Comparison of ENCODE assay signal across 31 cellular contexts in genomic region chr1:201639391-201639790, GRCh38.
DNase-seq lines count a peak whose midpoint lies in the region; ATAC-seq and TF ChIP-seq lines count a peak whose summit lies in the region.
"Had no signal": no experiment of that assay in that cellular context is flagged by ENCODE, and none has a peak within 500 bp of the region (broad histone marks: within the 10 kb centered on the region; RNA-seq: fewer than 3 reads in every experiment).

No MANE protein-coding gene starts in this region.

- H3K9me3 ChIP-seq in esophagus muscularis mucosa (no peaks in the 10 kb centered on the region), heart right ventricle (no peaks in the 10 kb centered on the region), osteoblast (ENCODE audit: low read depth, low read length) (no peaks in the 10 kb centered on the region), vagina (no peaks in the 10 kb centered on the region)
- H3K9me3 ChIP-seq: Peyer's patch had no signal

- CTCF ChIA-PET in activated CD4-positive, alpha-beta memory T cell treated with anti-CD3 and anti-CD28 coated beads for 36 hours (lab: Charles Lee) = no interaction called here

- peak overlapping the region in 3 of 4 donors; percentile 45 to 62 (median 52) for H3K27ac ChIP-seq in esophagus muscularis mucosa (replicated peaks in 1 of 4)
- peak overlapping the region in 9 of 10 donors; percentile 50 to 80 (median 71) for H3K27ac ChIP-seq in heart right ventricle
- H3K27ac ChIP-seq in osteoblast (ENCODE audit: low read depth, low read length) = peak overlapping the region; percentile 19
- peak overlapping the region; percentile 66 for H3K27ac ChIP-seq in vagina
- peak overlapping the region in 1 of 2 donors; percentile 38 for H3K27ac ChIP-seq in coronary artery
- H3K27ac ChIP-seq: BLaER1 treated with 17β-estradiol and CSF1 and Interleukin-3, amounts not matched to agents 10 nM and 100 nM; foreskin keratinocyte; hepatocyte; parathyroid adenoma; WERI-Rb-1 had no signal

- H3K36me3 ChIP-seq in esophagus muscularis mucosa (peaks cover 0 to 11% (median 3%) of the 10 kb centered on the region in 4 donors), heart right ventricle (peaks cover 0 to 20% (median 0%) of the 10 kb centered on the region in 9 donors), osteoblast (ENCODE audit: insufficient read depth, low read length) (peaks cover 54% of the 10 kb centered on the region), vagina (no peaks in the 10 kb centered on the region)
- H3K36me3 ChIP-seq: Peyer's patch, WERI-Rb-1 had no signal

- ATAC-seq in heart right ventricle = peak; percentile 3 to 46 (median 30)
- ATAC-seq: activated naive CD4-positive, alpha-beta T cell treated with anti-CD3 and anti-CD28 coated beads, Interleukin-2, amount 50 U/mL, for 72 hours; effector memory CD8-positive, alpha-beta T cell; foreskin keratinocyte; left colon had no signal

- no peak overlapping the region for H2AFZ ChIP-seq in osteoblast (ENCODE audit: low read length)
- H2AFZ ChIP-seq: GM23248, hepatocyte, parathyroid adenoma had no signal

- peaks cover 1% of the 10 kb centered on the region for H3K27me3 Mint-ChIP-seq in activated CD4-positive, alpha-beta memory T cell treated with anti-CD3 and anti-CD28 coated beads for 36 hours

- TF ChIP-seq EP300 in esophagus muscularis mucosa (IDR thresholded peaks at IDR 0.05) = no peak

- TF ChIP-seq CTCF in esophagus muscularis mucosa (IDR thresholded peaks at IDR 0.05) (no peak), heart right ventricle (IDR thresholded peaks at IDR 0.05) (no peak), osteoblast (IDR thresholded peaks at IDR 0.05; ENCODE audit: extremely low read depth, low read depth, low read length) (no peak), vagina (IDR thresholded peaks at IDR 0.05) (no peak), coronary artery (IDR thresholded peaks at IDR 0.05) (no peak)

- intact Hi-C loops in esophagus muscularis mucosa (cut with DNase I) (no loop called here), heart right ventricle (cut with DNase I) (loop anchor here in 2 of 10 donors (10.0 kb wide), 1 partner anchor 65 kb away; no protein-coding TSS in a partner anchor), vagina (cut with DNase I) (no loop called here)
- intact Hi-C loops in activated CD4-positive, alpha-beta memory T cell treated with anti-CD3 and anti-CD28 coated beads for 36 hours (cut with micrococcal nuclease) = no loop called here

- H3K4me3 ChIP-seq in esophagus muscularis mucosa = no peak overlapping the region
- no peak overlapping the region for H3K4me3 ChIP-seq in heart right ventricle
- H3K4me3 ChIP-seq in osteoblast (ENCODE audit: insufficient read depth, low read length) = no peak overlapping the region
- no peak overlapping the region for H3K4me3 ChIP-seq in vagina
- no peak overlapping the region for H3K4me3 ChIP-seq in coronary artery
- H3K4me3 ChIP-seq: BLaER1 treated with 17β-estradiol and CSF1 and Interleukin-3, amounts not matched to agents 10 nM and 100 nM; GM23248; hepatocyte; Peyer's patch had no signal

- no peaks in the 10 kb centered on the region for H3K9me3 Mint-ChIP-seq in activated CD4-positive, alpha-beta memory T cell treated with anti-CD3 and anti-CD28 coated beads for 36 hours
- H3K9me3 Mint-ChIP-seq: activated naive CD4-positive, alpha-beta T cell treated with anti-CD3 and anti-CD28 coated beads, Interleukin-2, amount 50 U/mL, for 72 hours; effector memory CD8-positive, alpha-beta T cell; neural crest cell had no signal

- H3K4me1 ChIP-seq in esophagus muscularis mucosa (peaks cover 26 to 43% (median 35%) of the 10 kb centered on the region in 4 donors), heart right ventricle (peaks cover 28 to 79% (median 57%) of the 10 kb centered on the region in 9 donors), osteoblast (ENCODE audit: insufficient read depth, low read length) (peaks cover 31% of the 10 kb centered on the region), vagina (peaks cover 26% of the 10 kb centered on the region)
- H3K4me1 ChIP-seq: foreskin keratinocyte, parathyroid adenoma, Peyer's patch had no signal

- H3K27ac Mint-ChIP-seq in activated CD4-positive, alpha-beta memory T cell treated with anti-CD3 and anti-CD28 coated beads for 36 hours = no peak overlapping the region
- H3K27ac Mint-ChIP-seq: effector memory CD8-positive, alpha-beta T cell; memory B cell had no signal

- H3K4me2 ChIP-seq in osteoblast (ENCODE audit: insufficient read depth, low read length) = no peak overlapping the region
- H3K4me2 ChIP-seq: BLaER1 treated with 17β-estradiol and CSF1 and Interleukin-3, amounts not matched to agents 10 nM and 100 nM; hepatocyte had no signal

- 70% methylated on average over 7 of the region's 7 CpGs for WGBS in esophagus muscularis mucosa
- 51 to 63% methylated on average over 7 of the region's 7 CpGs for WGBS in heart right ventricle, 2 donors

- H3K4me1 Mint-ChIP-seq in activated CD4-positive, alpha-beta memory T cell treated with anti-CD3 and anti-CD28 coated beads for 36 hours (ENCODE audit: low read depth) = no peaks in the 10 kb centered on the region
- H3K4me1 Mint-ChIP-seq: memory B cell had no signal

- peaks cover 60% of the 10 kb centered on the region for H3K79me2 ChIP-seq in osteoblast (ENCODE audit: insufficient read depth, low read length)
- H3K79me2 ChIP-seq: hepatocyte, parathyroid adenoma had no signal

- POLR2A ChIA-PET in activated CD4-positive, alpha-beta memory T cell treated with anti-CD3 and anti-CD28 coated beads for 36 hours (lab: Charles Lee) = no interaction called here

- TF ChIP-seq POLR2A in esophagus muscularis mucosa (IDR thresholded peaks at IDR 0.05; ENCODE audit: low read depth) (no peak), vagina (IDR thresholded peaks at IDR 0.05) (no peak)

- no peak overlapping the region for H3K4me3 Mint-ChIP-seq in activated CD4-positive, alpha-beta memory T cell treated with anti-CD3 and anti-CD28 coated beads for 36 hours
- H3K4me3 Mint-ChIP-seq: effector memory CD8-positive, alpha-beta T cell; memory B cell; neural crest cell had no signal

- DNase-seq in esophagus muscularis mucosa (ENCODE audit: extremely low spot score) = no peak
- DNase-seq in heart right ventricle = no peak
- DNase-seq in osteoblast (ENCODE audit: insufficient read length, low spot score, missing footprints) = no peak
- no peak for DNase-seq in vagina (ENCODE audit: extremely low spot score in 2 of 2)
- no peak for DNase-seq in coronary artery (ENCODE audit: low spot score)
- DNase-seq in activated CD4-positive, alpha-beta memory T cell treated with anti-CD3 and anti-CD28 coated beads for 36 hours = no peak
- DNase-seq in stimulated activated CD4-positive, alpha-beta T cell treated with anti-CD3 and anti-CD28 coated beads, Interleukin-1b, Interleukin-23, amount 100 ng/mL, for 48 hours = no peak
- DNase-seq: activated CD4-positive, alpha-beta T cell treated with anti-CD3 and anti-CD28 coated beads for 4 hours; activated CD8-positive, alpha-beta memory T cell treated with anti-CD3 and anti-CD28 coated beads for 24 hours; activated effector memory CD4-positive, alpha-beta T cell treated with Interleukin-2 at 50 U/mL for 16 hours; anterior cingulate cortex; caudate nucleus; COR-L47; DMS53; effector memory CD8-positive, alpha-beta T cell; foreskin keratinocyte; GM23248; left colon; NCI-H146; NCI-H345; Peyer's patch; stimulated activated CD4-positive, alpha-beta T cell treated with anti-CD3 and anti-CD28 coated beads, Interleukin-2, amount 100 ng/mL, for 48 hours; T1000; trophoblast cell; WERI-Rb-1 had no signal

- H3K27me3 ChIP-seq in esophagus muscularis mucosa (no peaks in the 10 kb centered on the region), heart right ventricle (no peaks in the 10 kb centered on the region), osteoblast (ENCODE audit: insufficient read depth, low read length) (no peaks in the 10 kb centered on the region), vagina (no peaks in the 10 kb centered on the region)
- H3K27me3 ChIP-seq: BLaER1 treated with 17β-estradiol and CSF1 and Interleukin-3, amounts not matched to agents 10 nM and 100 nM; hepatocyte; Peyer's patch had no signal

- H4K20me1 ChIP-seq in osteoblast (ENCODE audit: insufficient read depth, low read length) = peaks cover 15% of the 10 kb centered on the region

- no peaks in the 10 kb centered on the region for H3K36me3 Mint-ChIP-seq in activated CD4-positive, alpha-beta memory T cell treated with anti-CD3 and anti-CD28 coated beads for 36 hours
- H3K36me3 Mint-ChIP-seq: activated naive CD4-positive, alpha-beta T cell treated with anti-CD3 and anti-CD28 coated beads, Interleukin-2, amount 50 U/mL, for 72 hours had no signal
